ENCODE assay signal across 8 cellular contexts in the genomic region with DNA sequence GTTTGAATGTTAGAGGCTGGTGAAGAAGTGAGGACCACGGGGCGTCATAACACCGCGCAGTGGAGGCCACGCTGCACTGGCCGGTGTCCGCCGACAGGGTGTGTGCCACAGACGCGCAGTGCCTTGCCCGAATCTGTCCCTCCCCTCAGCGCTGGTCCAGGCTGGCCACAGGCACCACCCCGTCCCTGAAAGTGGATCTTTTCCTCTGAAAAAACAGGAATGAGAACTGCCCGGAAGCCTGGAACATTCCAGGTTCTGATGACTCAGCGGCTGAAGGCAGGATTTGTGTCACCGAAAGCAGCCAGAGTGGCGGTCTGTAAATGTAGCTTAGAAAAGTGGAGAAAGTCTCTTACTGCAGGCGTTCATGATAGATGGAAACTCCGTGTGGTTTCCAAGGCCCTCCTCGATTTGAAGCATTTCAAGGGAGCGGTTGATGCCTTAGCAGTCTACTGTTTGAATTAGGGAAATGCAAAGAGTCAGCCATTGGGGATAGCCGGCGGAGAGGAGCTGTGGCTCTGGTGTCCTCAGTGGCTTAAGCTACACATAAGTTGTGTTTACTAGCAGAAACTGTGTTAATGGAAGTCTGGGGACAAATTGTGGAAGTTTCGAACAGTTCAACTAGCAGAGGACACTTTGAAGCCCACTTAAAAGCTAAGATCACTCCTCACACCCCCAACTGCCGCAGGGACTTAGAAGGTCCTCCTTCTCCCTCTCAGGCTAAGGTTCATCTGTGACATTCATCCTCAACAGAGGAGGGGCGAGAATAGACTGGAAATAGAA.
A peak's percentile ranks its signal among the peaks of the same experiment; 100 is the strongest.
DNase-seq lines count a peak whose midpoint lies in the region; ATAC-seq and TF ChIP-seq lines count a peak whose summit lies in the region.

No MANE protein-coding gene starts in this region.

- no peak overlapping the region for H2AK5ac ChIP-seq in neuronal stem cell (ENCODE audit: low read depth, low read length)

- H3K4ac ChIP-seq in neuronal stem cell (ENCODE audit: low read length) = no peak overlapping the region

- TF ChIP-seq EP300 in gastroesophageal sphincter (IDR thresholded peaks at IDR 0.05) = no peak

- TF ChIP-seq CTCF in gastroesophageal sphincter (IDR thresholded peaks at IDR 0.05) = peak; percentile 66 to 93 (median 90)

- no peaks in the 10 kb centered on the region for H3K79me1 ChIP-seq in neuronal stem cell (ENCODE audit: low read depth, low read length)

- H3K4me2 ChIP-seq in neuronal stem cell (ENCODE audit: insufficient read depth, low read length, poor library complexity, severe bottlenecking) = peak overlapping the region; percentile 72

- H3K14ac ChIP-seq in neuronal stem cell (ENCODE audit: low read length) = no peak overlapping the region

- H3K9ac ChIP-seq in neuronal stem cell (ENCODE audit: low read depth, low read length, poor library complexity) = no peak overlapping the region

- no peak overlapping the region for H2BK120ac ChIP-seq in neuronal stem cell (ENCODE audit: low read depth, low read length)

- peak overlapping the region; percentile 73 for H3K18ac ChIP-seq in neuronal stem cell (ENCODE audit: low read length)

- no peak overlapping the region for H4K91ac ChIP-seq in neuronal stem cell (ENCODE audit: low read depth, low read length, poor library complexity)

- H2BK12ac ChIP-seq in neuronal stem cell (ENCODE audit: low read length) = no peak overlapping the region

- peak overlapping the region; percentile 94 for H2AFZ ChIP-seq in neuronal stem cell (ENCODE audit: low read length)

- H3K36me3 ChIP-seq in gastroesophageal sphincter (no peaks in the 10 kb centered on the region), neuronal stem cell (replicated peaks in 1 of 2; ENCODE audit: control insufficient read depth in 2 of 2, insufficient read depth in 2 of 2, low read length in 2 of 2) (no peaks in the 10 kb centered on the region)

- WGBS in gastroesophageal sphincter (ENCODE audit: low coverage in 1 of 2), 2 donors = 19 to 24% methylated on average over 6 to 21 of the region's 26 CpGs
- no CpG with 5 or more reads among the region's 26 CpGs for WGBS in neuronal stem cell (ENCODE audit: extremely low coverage in 2 of 2, insufficient read length in 2 of 2, insufficient replicate concordance in 1 of 2), 2 donors

- peak overlapping the region; percentile 90 to 99 (median 98) for H3K27ac ChIP-seq in gastroesophageal sphincter
- H3K27ac ChIP-seq in neuronal stem cell (replicated peaks; ENCODE audit: low read length) = peak overlapping the region; percentile 90

- H3K27me3 ChIP-seq in gastroesophageal sphincter (no peaks in the 10 kb centered on the region), neuronal stem cell (ENCODE audit: control insufficient read depth in 3 of 3, insufficient read depth in 3 of 3, low read depth in 1 of 3, low read length in 3 of 3) (no peaks in the 10 kb centered on the region)

- peaks cover 11 to 57% (median 13%) of the 10 kb centered on the region in 3 donors for H3K4me1 ChIP-seq in gastroesophageal sphincter
- peaks cover 4 to 8% of the 10 kb centered on the region in 2 donors for H3K4me1 ChIP-seq in neuronal stem cell (ENCODE audit: control insufficient read depth in 2 of 2, insufficient read depth in 1 of 2, low read depth in 1 of 2, low read length in 2 of 2)

- H3K23ac ChIP-seq in neuronal stem cell (ENCODE audit: low read depth, low read length, poor library complexity) = no peak overlapping the region

- H4K8ac ChIP-seq in neuronal stem cell (ENCODE audit: low read depth, low read length) = no peak overlapping the region

- peak; percentile 87 for DNase-seq in DMS153 (lab: John Stamatoyannopoulos, UW)
- peak in 75 of 76 experiments; percentile 40 to 93 (median 82) for DNase-seq in HUDEP-2 (lab: John Stamatoyannopoulos, UW; ENCODE audit: unreplicated experiment in 76 of 76)
- DNase-seq in activated effector memory CD4-positive, alpha-beta T cell treated with anti-CD3 and anti-CD28 coated beads, Interleukin-2, amount 50 U/mL, for 16 hours = peak; percentile 93
- DNase-seq in neuronal stem cell (ENCODE audit: low spot score) = no peak
- DNase-seq in superior temporal gyrus (ENCODE audit: extremely low spot score) = peak; percentile 83

- H3K9me3 ChIP-seq in gastroesophageal sphincter = no peaks in the 10 kb centered on the region
- no peaks in the 10 kb centered on the region for H3K9me3 ChIP-seq in neuronal stem cell (replicated peaks in 1 of 2; ENCODE audit: control insufficient read depth in 2 of 2, insufficient read depth in 1 of 2, low read depth in 1 of 2, low read length in 2 of 2)

- H3K4me3 ChIP-seq in gastroesophageal sphincter = peak overlapping the region; percentile 52 to 54
- peak overlapping the region; percentile 64 to 81 for H3K4me3 ChIP-seq in neuronal stem cell (ENCODE audit: low read length in 2 of 2)

- TF ChIP-seq POLR2A in Raji (IDR thresholded peaks at IDR 0.05; ENCODE audit: insufficient read depth, low read depth, low read length) (peak; percentile 53), gastroesophageal sphincter (IDR thresholded peaks at IDR 0.05) (peak; percentile 43 to 62)

- H2BK15ac ChIP-seq in neuronal stem cell (ENCODE audit: low read length) = no peak overlapping the region

- no peak overlapping the region for H2BK5ac ChIP-seq in neuronal stem cell (ENCODE audit: low read length)

- ATAC-seq in GM21423 (IDR thresholded peaks at IDR 0.05; ENCODE audit: unreplicated experiment) (peak; percentile 81), gastroesophageal sphincter (peak; percentile 87)
